ENCODE assay signal across 22 cellular contexts in genomic region chr11:69665669-69666068, GRCh38. TPM values are rescaled to one million over a fixed set of nuclear protein-coding genes. Genes with fewer than 3 reads are reported as not detected.
DNase-seq lines count a peak whose midpoint lies in the region; FAIRE-seq and TF ChIP-seq lines count a peak whose summit lies in the region.
"Had no signal": no experiment of that assay in that cellular context is flagged by ENCODE, and none has a peak within 500 bp of the region (broad histone marks: within the 10 kb centered on the region; RNA-seq: fewer than 3 reads in every experiment).

No MANE protein-coding gene starts in this region.

- no peak overlapping the region for H3K14ac ChIP-seq in neuronal stem cell (ENCODE audit: low read length)

- no peak for FAIRE-seq in D721Med (lab: Jason Lieb, UNC)
- no peak for FAIRE-seq in H54 (lab: Jason Lieb, UNC)
- FAIRE-seq: GM12878, GM18507 had no signal

- H3K27me3 ChIP-seq in spleen (replicated peaks in 1 of 7) (no peaks in the 10 kb centered on the region), neuronal stem cell (ENCODE audit: control insufficient read depth in 3 of 3, insufficient read depth in 3 of 3, low read depth in 1 of 3, low read length in 3 of 3) (no peaks in the 10 kb centered on the region)

- no peak overlapping the region for H2AFZ ChIP-seq in neuronal stem cell (ENCODE audit: low read length)
- H2AFZ ChIP-seq: GM23338 had no signal

- H4K8ac ChIP-seq in neuronal stem cell (ENCODE audit: low read depth, low read length) = no peak overlapping the region

- TF ChIP-seq CTCF in D721Med (IDR thresholded peaks at IDR 0.05; ENCODE audit: insufficient read depth, missing control alignments) (no peak), spleen (IDR thresholded peaks at IDR 0.05 in 8 of 11, conservative IDR thresholded peaks at IDR 0.05 in 3 of 11) (no peak)

- H3K23ac ChIP-seq in neuronal stem cell (ENCODE audit: low read depth, low read length, poor library complexity) = no peak overlapping the region

- no peak overlapping the region for H2BK12ac ChIP-seq in neuronal stem cell (ENCODE audit: low read length)

- peak; percentile 1 for DNase-seq in D721Med (ENCODE audit: insufficient read length, low spot score)
- DNase-seq in SK-N-MC (ENCODE audit: low read depth, low spot score) = no peak
- DNase-seq in mesenteric fat pad (ENCODE audit: low spot score) = peak; percentile 60
- DNase-seq in spleen = peak; percentile 28
- no peak for DNase-seq in DMS153 treated with DMSO at 0.1 percent for 48 hours (lab: John Stamatoyannopoulos, UW; ENCODE audit: unreplicated experiment)
- DNase-seq in H54 (ENCODE audit: insufficient read length, low spot score) = no peak
- no peak for DNase-seq in neuronal stem cell (ENCODE audit: low spot score)
- DNase-seq in SKM-1 (lab: John Stamatoyannopoulos, UW; ENCODE audit: unreplicated experiment) = no peak
- DNase-seq: C1 segment of cervical spinal cord; Calu3; CD4-positive, alpha-beta memory T cell; COR-L47; DMS153; DMS79; EL; GDM1; HCEC 1CT had no signal

- H3K36me3 ChIP-seq in SK-N-MC (ENCODE audit: insufficient read depth, low read length) (peaks cover 22% of the 10 kb centered on the region), spleen (peaks cover 0 to 95% (median 57%) of the 10 kb centered on the region in 6 donors), neuronal stem cell (replicated peaks in 1 of 2; ENCODE audit: control insufficient read depth in 2 of 2, insufficient read depth in 2 of 2, low read length in 2 of 2) (peaks cover 11 to 65% of the 10 kb centered on the region in 2 donors)

- no peaks in the 10 kb centered on the region for H3K9me3 ChIP-seq in SK-N-MC (ENCODE audit: low read depth, low read length)
- no peaks in the 10 kb centered on the region for H3K9me3 ChIP-seq in spleen
- H3K9me3 ChIP-seq in neuronal stem cell (replicated peaks in 1 of 2; ENCODE audit: control insufficient read depth in 2 of 2, insufficient read depth in 1 of 2, low read depth in 1 of 2, low read length in 2 of 2) = no peaks in the 10 kb centered on the region

- 94 to 98% (median 96%) methylated on average over 11 of the region's 11 CpGs for WGBS in spleen, 5 donors
- WGBS in neuronal stem cell (ENCODE audit: extremely low coverage in 2 of 2, insufficient read length in 2 of 2, insufficient replicate concordance in 1 of 2), 2 donors = no CpG with 5 or more reads among the region's 11 CpGs

- H4K91ac ChIP-seq in neuronal stem cell (ENCODE audit: low read depth, low read length, poor library complexity) = no peak overlapping the region

- TF ChIP-seq POLR2A in spleen (IDR thresholded peaks at IDR 0.05) (no peak), H54 (IDR thresholded peaks at IDR 0.05; ENCODE audit: low read depth, low read length) (no peak)

- intact Hi-C loops in spleen (cut with DNase I; ENCODE audit: low total_unique reads) = no loop called here

- no peaks in the 10 kb centered on the region for H3K79me1 ChIP-seq in neuronal stem cell (ENCODE audit: low read depth, low read length)

- H3K4me3 ChIP-seq in SK-N-MC = no peak overlapping the region
- no peak overlapping the region for H3K4me3 ChIP-seq in spleen
- no peak overlapping the region for H3K4me3 ChIP-seq in neuronal stem cell (ENCODE audit: low read length in 2 of 2)
- H3K4me3 ChIP-seq: GM12878, GM23338 had no signal

- peaks cover 0 to 11% (median 8%) of the 10 kb centered on the region in 6 donors for H3K4me1 ChIP-seq in spleen
- peaks cover 0 to 5% of the 10 kb centered on the region in 2 donors for H3K4me1 ChIP-seq in neuronal stem cell (ENCODE audit: control insufficient read depth in 2 of 2, insufficient read depth in 1 of 2, low read depth in 1 of 2, low read length in 2 of 2)

- H2BK15ac ChIP-seq in neuronal stem cell (ENCODE audit: low read length) = no peak overlapping the region

- H2AK5ac ChIP-seq in neuronal stem cell (ENCODE audit: low read depth, low read length) = no peak overlapping the region

- no peak overlapping the region for H3K4ac ChIP-seq in neuronal stem cell (ENCODE audit: low read length)

- no peak overlapping the region for H3K4me2 ChIP-seq in neuronal stem cell (ENCODE audit: insufficient read depth, low read length, poor library complexity, severe bottlenecking)
- H3K4me2 ChIP-seq: GM23338 had no signal

- peak overlapping the region; percentile 18 for H3K9ac ChIP-seq in SK-N-MC (ENCODE audit: insufficient read length)
- H3K9ac ChIP-seq in neuronal stem cell (ENCODE audit: low read depth, low read length, poor library complexity) = no peak overlapping the region

- H2BK120ac ChIP-seq in neuronal stem cell (ENCODE audit: low read depth, low read length) = no peak overlapping the region

- H2BK5ac ChIP-seq in neuronal stem cell (ENCODE audit: low read length) = no peak overlapping the region

- H3K18ac ChIP-seq in neuronal stem cell (ENCODE audit: low read length) = no peak overlapping the region

- peak overlapping the region; percentile 21; the same call in 1 of the 2 replicates for H3K27ac ChIP-seq in SK-N-MC
- H3K27ac ChIP-seq in spleen = no peak overlapping the region
- H3K27ac ChIP-seq in neuronal stem cell (replicated peaks; ENCODE audit: low read length) = no peak overlapping the region

RNA-seq across cellular contexts. Expression of gene LTO1, which starts 9.5 kb away (rescaled TPM):
- total RNA-seq in mesenteric fat pad (19.2 TPM), spleen (10 to 100 TPM; 21.0 to 41.4 (median 31.3) TPM)
- polyA plus RNA-seq in spleen = 10 to 100 TPM; 17.5 to 32.3 (median 30.8) TPM
- polyA plus RNA-seq in neuronal stem cell (2013, experiment 1 of 2) = 13.6 TPM
- 13.3 TPM for polyA plus RNA-seq in neuronal stem cell (2013, experiment 2 of 2)

RNA-seq across cellular contexts. Expression of gene CCND1, which starts 24.7 kb away (rescaled TPM):
- 788 TPM for total RNA-seq in mesenteric fat pad
- 10 to 100 TPM; 14.3 to 96.6 (median 60.5) TPM for total RNA-seq in spleen
- 10 to 100 TPM in 1 of 3 donors, 1 to 10 TPM in 2; 4.3 to 22.7 (median 6.4) TPM for polyA plus RNA-seq in spleen
- 56.5 TPM for polyA plus RNA-seq in neuronal stem cell (2013, experiment 1 of 2)
- 57.8 TPM for polyA plus RNA-seq in neuronal stem cell (2013, experiment 2 of 2)

RNA-seq across cellular contexts. Expression of gene FGF19, which starts 38.2 kb away (rescaled TPM):
- total RNA-seq in mesenteric fat pad (not detected), spleen (not detected)
- not detected for polyA plus RNA-seq in spleen
- polyA plus RNA-seq in neuronal stem cell (2013, experiment 1 of 2) = 0.20 TPM
- 0.15 TPM for polyA plus RNA-seq in neuronal stem cell (2013, experiment 2 of 2)
- total RNA-seq: A172; CD4-positive, alpha-beta memory T cell had no signal
- polyA plus RNA-seq: BJ; CD4-positive, alpha-beta memory T cell; GM12878 had no signal

Comparison
In these comparisons a context has a peak if more than half of its experiments do, and no peak if none do; other contexts are left out.
1. DNase-seq: peak in D721Med (single experiment), mesenteric fat pad (single experiment) and spleen (single experiment); none in SK-N-MC (single experiment), DMS153 treated with DMSO at 0.1 percent for 48 hours (single experiment), H54 (single experiment), neuronal stem cell (single experiment) and SKM-1 (single experiment).